ENCODE assay signal across 31 cellular contexts in genomic region chr14:75769047-75769685, GRCh38.
DNase-seq lines count a peak whose midpoint lies in the region; ATAC-seq and TF ChIP-seq lines count a peak whose summit lies in the region.
"Had no signal": no experiment of that assay in that cellular context is flagged by ENCODE, and none has a peak within 500 bp of the region (broad histone marks: within the 10 kb centered on the region; RNA-seq: fewer than 3 reads in every experiment).

No MANE protein-coding gene starts in this region.

- DNase-seq in GM12865 (ENCODE audit: low read depth): peak; percentile 40
- peak; percentile 37 for DNase-seq in fibroblast of mammary gland (ENCODE audit: low read depth)
- DNase-seq in stromal cell of bone marrow (ENCODE audit: low read depth): peak; percentile 38
- no peak for DNase-seq in C1 segment of cervical spinal cord (lab: John Stamatoyannopoulos, UW)
- no peak for DNase-seq in dedifferentiated amniotic fluid mesenchymal stem cell (ENCODE audit: extremely low spot score)
- DNase-seq: activated CD4-positive, alpha-beta T cell treated with anti-CD3 and anti-CD28 coated beads for 1 hour; activated CD8-positive, alpha-beta memory T cell treated with anti-CD3 and anti-CD28 coated beads for 24 hours; activated naive CD4-positive, alpha-beta T cell treated with Interleukin-2 at 50 U/mL for 16 hours; activated T-cell treated with anti-CD3 and anti-CD28 coated beads, Interleukin-2, amount 50 U/mL, for 1 hour; amygdala; CD4-positive, alpha-beta memory T cell; DMS 273 treated with DMSO at 0.1 percent for 48 hours; gastrocnemius medialis; immature natural killer cell; left ventricle myocardium inferior; naive thymus-derived CD4-positive, alpha-beta T cell; NCI-H1105; NCI-H2227 treated with DMSO at 0.1 percent for 48 hours; NCI-H69; occipital lobe; retina; SK-N-SH; T-helper 17 cell; transverse colon had no signal

- H3K27ac Mint-ChIP-seq in activated T-helper 17 cell treated with anti-CD3 and anti-CD28 coated beads, Interleukin-2, amount 50 U/mL, for 72 hours: no peak overlapping the region
- H3K27ac Mint-ChIP-seq: CD4-positive, alpha-beta memory T cell; immature natural killer cell; naive thymus-derived CD4-positive, alpha-beta T cell; stimulated activated naive CD8-positive, alpha-beta T cell treated with anti-CD3 and anti-CD28 coated beads, Interleukin-15, Interleukin-2, amounts not matched to agents 100 ng/mL and 50 ng/mL, for 24 hours; T-helper 17 cell had no signal

- no peaks in the 10 kb centered on the region for H3K27me3 Mint-ChIP-seq in activated T-helper 17 cell treated with anti-CD3 and anti-CD28 coated beads, Interleukin-2, amount 50 U/mL, for 72 hours
- H3K27me3 Mint-ChIP-seq: CD4-positive, alpha-beta memory T cell; central memory CD8-positive, alpha-beta T cell; naive thymus-derived CD4-positive, alpha-beta T cell; stimulated activated naive CD8-positive, alpha-beta T cell treated with anti-CD3 and anti-CD28 coated beads, Interleukin-15, Interleukin-2, amounts not matched to agents 100 ng/mL and 50 ng/mL, for 24 hours; T-helper 17 cell had no signal

- TF ChIP-seq CTCF in GM12865 (IDR thresholded peaks at IDR 0.05; ENCODE audit: insufficient read depth, low read depth, low read length, missing control alignments): no peak
- TF ChIP-seq CTCF in fibroblast of mammary gland (conservative IDR thresholded peaks at IDR 0.05; ENCODE audit: control insufficient read depth, insufficient read depth, low read depth, low read length): no peak

- H3K9me3 Mint-ChIP-seq in activated T-helper 17 cell treated with anti-CD3 and anti-CD28 coated beads, Interleukin-2, amount 50 U/mL, for 72 hours: no peaks in the 10 kb centered on the region
- H3K9me3 Mint-ChIP-seq: CD4-positive, alpha-beta memory T cell; central memory CD8-positive, alpha-beta T cell; immature natural killer cell; naive thymus-derived CD4-positive, alpha-beta T cell; stimulated activated naive CD8-positive, alpha-beta T cell treated with anti-CD3 and anti-CD28 coated beads, Interleukin-15, Interleukin-2, amounts not matched to agents 100 ng/mL and 50 ng/mL, for 24 hours had no signal

- H3K4me3 ChIP-seq in GM12865 (ENCODE audit: low read depth, low read length) (no peak overlapping the region), fibroblast of mammary gland (ENCODE audit: control insufficient read depth, low read depth, low read length) (no peak overlapping the region)
- H3K4me3 ChIP-seq: gastrocnemius medialis, hepatocyte, left ventricle myocardium inferior, transverse colon had no signal

- H3K4me1 Mint-ChIP-seq in activated T-helper 17 cell treated with anti-CD3 and anti-CD28 coated beads, Interleukin-2, amount 50 U/mL, for 72 hours: no peaks in the 10 kb centered on the region
- H3K4me1 Mint-ChIP-seq: central memory CD8-positive, alpha-beta T cell; immature natural killer cell; naive thymus-derived CD4-positive, alpha-beta T cell; T-helper 17 cell had no signal

- H3K36me3 Mint-ChIP-seq in activated T-helper 17 cell treated with anti-CD3 and anti-CD28 coated beads, Interleukin-2, amount 50 U/mL, for 72 hours (ENCODE audit: low read depth): peaks cover 12% of the 10 kb centered on the region

- no peak overlapping the region for H3K4me3 Mint-ChIP-seq in activated T-helper 17 cell treated with anti-CD3 and anti-CD28 coated beads, Interleukin-2, amount 50 U/mL, for 72 hours
- H3K4me3 Mint-ChIP-seq: CD4-positive, alpha-beta memory T cell; central memory CD8-positive, alpha-beta T cell; immature natural killer cell; naive thymus-derived CD4-positive, alpha-beta T cell; stimulated activated naive CD8-positive, alpha-beta T cell treated with anti-CD3 and anti-CD28 coated beads, Interleukin-15, Interleukin-2, amounts not matched to agents 100 ng/mL and 50 ng/mL, for 24 hours; T-helper 17 cell had no signal

- peak; percentile 72 for ATAC-seq in activated T-helper 17 cell treated with anti-CD3 and anti-CD28 coated beads, Interleukin-2, amount 50 U/mL, for 72 hours (replicated peaks)
- ATAC-seq in GM18519 (IDR thresholded peaks at IDR 0.05; ENCODE audit: low FRiP score, unreplicated experiment) (no peak), HG03571 (IDR thresholded peaks at IDR 0.05; ENCODE audit: unreplicated experiment) (no peak)
- ATAC-seq: HCT116; naive thymus-derived CD4-positive, alpha-beta T cell; T-helper 17 cell had no signal

Comparison
In these comparisons a context has a peak if more than half of its experiments do, and no peak if none do; other contexts are left out.
1. DNase-seq: peak in GM12865 (single experiment), fibroblast of mammary gland (single experiment) and stromal cell of bone marrow (single experiment); none in C1 segment of cervical spinal cord (0 of 14) and dedifferentiated amniotic fluid mesenchymal stem cell (single experiment).